24 cellular contexts compared by ENCODE assay signal in genomic region chr14:64958201-64958600, GRCh38. TPM values are rescaled to one million over a fixed set of nuclear protein-coding genes. Genes with fewer than 3 reads are reported as not detected.
"Had no signal": no experiment of that assay in that cellular context is flagged by ENCODE, and none has a peak within 500 bp of the region (broad histone marks: within the 10 kb centered on the region; RNA-seq: fewer than 3 reads in every experiment).

No MANE protein-coding gene starts in this region.

- ATAC-seq: naive thymus-derived CD4-positive, alpha-beta T cell; stimulated activated memory B cell treated with anti-CD40 and anti-IgM and Interleukin-4, amounts not matched to agents 10 μg/mL and 1 μg/mL and 100 μg/mL, for 72 hours; upper lobe of right lung had no signal

- H3K27ac Mint-ChIP-seq: endodermal cell; nephron progenitor cell; stimulated activated memory B cell treated with anti-CD40 and anti-IgM and Interleukin-4, amounts not matched to agents 10 μg/mL and 1 μg/mL and 100 μg/mL, for 72 hours had no signal

- H3K36me3 ChIP-seq: breast epithelium, upper lobe of right lung had no signal

- H3K4me3 Mint-ChIP-seq: central memory CD8-positive, alpha-beta T cell; endodermal cell; naive thymus-derived CD4-positive, alpha-beta T cell; nephron progenitor cell; stimulated activated memory B cell treated with anti-CD40 and anti-IgM and Interleukin-4, amounts not matched to agents 10 μg/mL and 1 μg/mL and 100 μg/mL, for 72 hours had no signal

- H3K4me1 ChIP-seq: upper lobe of right lung had no signal

- DNase-seq: dermis blood vessel endothelial cell; effector CD4-positive, alpha-beta T cell; endodermal cell; erythroblast; foreskin melanocyte; hippocampal formation; kidney glomerular epithelial cell; mesendoderm; naive thymus-derived CD4-positive, alpha-beta T cell; nephron progenitor cell; small intestine; stimulated activated CD4-positive, alpha-beta T cell treated with anti-CD3 and anti-CD28 coated beads, Interleukin-4, amount 100 ng/mL, for 1 hour; stimulated activated CD8-positive, alpha-beta memory T cell treated with anti-CD3 and anti-CD28 coated beads, Interleukin-4, amount 100 ng/mL, for 48 hours; stomach; substantia nigra; tibial artery had no signal

- H3K4me3 ChIP-seq: breast epithelium, stomach, tibial artery, upper lobe of right lung had no signal

- H3K9me3 Mint-ChIP-seq: central memory CD8-positive, alpha-beta T cell; naive thymus-derived CD4-positive, alpha-beta T cell; nephron progenitor cell; stimulated activated memory B cell treated with anti-CD40 and anti-IgM and Interleukin-4, amounts not matched to agents 10 μg/mL and 1 μg/mL and 100 μg/mL, for 72 hours had no signal

- H3K9me3 ChIP-seq: breast epithelium, stomach, tibial artery, upper lobe of right lung had no signal

- H3K27me3 ChIP-seq: breast epithelium, stomach, tibial artery, upper lobe of right lung had no signal

- H3K27ac ChIP-seq: stomach, tibial artery, upper lobe of right lung had no signal

- H3K27me3 Mint-ChIP-seq: central memory CD8-positive, alpha-beta T cell; naive thymus-derived CD4-positive, alpha-beta T cell; stimulated activated memory B cell treated with anti-CD40 and anti-IgM and Interleukin-4, amounts not matched to agents 10 μg/mL and 1 μg/mL and 100 μg/mL, for 72 hours had no signal

- FAIRE-seq: endothelial cell of umbilical vein, small intestine had no signal

RNA-seq across cellular contexts. Expression of gene GPX2, which starts 15.7 kb away (rescaled TPM):
- total RNA-seq: dermis blood vessel endothelial cell; endothelial cell of umbilical vein; lung microvascular endothelial cell; naive thymus-derived CD4-positive, alpha-beta T cell; omental fat pad; pulmonary artery endothelial cell had no signal
- polyA plus RNA-seq: endothelial cell of umbilical vein; naive thymus-derived CD4-positive, alpha-beta T cell had no signal
